In the genomic region with DNA sequence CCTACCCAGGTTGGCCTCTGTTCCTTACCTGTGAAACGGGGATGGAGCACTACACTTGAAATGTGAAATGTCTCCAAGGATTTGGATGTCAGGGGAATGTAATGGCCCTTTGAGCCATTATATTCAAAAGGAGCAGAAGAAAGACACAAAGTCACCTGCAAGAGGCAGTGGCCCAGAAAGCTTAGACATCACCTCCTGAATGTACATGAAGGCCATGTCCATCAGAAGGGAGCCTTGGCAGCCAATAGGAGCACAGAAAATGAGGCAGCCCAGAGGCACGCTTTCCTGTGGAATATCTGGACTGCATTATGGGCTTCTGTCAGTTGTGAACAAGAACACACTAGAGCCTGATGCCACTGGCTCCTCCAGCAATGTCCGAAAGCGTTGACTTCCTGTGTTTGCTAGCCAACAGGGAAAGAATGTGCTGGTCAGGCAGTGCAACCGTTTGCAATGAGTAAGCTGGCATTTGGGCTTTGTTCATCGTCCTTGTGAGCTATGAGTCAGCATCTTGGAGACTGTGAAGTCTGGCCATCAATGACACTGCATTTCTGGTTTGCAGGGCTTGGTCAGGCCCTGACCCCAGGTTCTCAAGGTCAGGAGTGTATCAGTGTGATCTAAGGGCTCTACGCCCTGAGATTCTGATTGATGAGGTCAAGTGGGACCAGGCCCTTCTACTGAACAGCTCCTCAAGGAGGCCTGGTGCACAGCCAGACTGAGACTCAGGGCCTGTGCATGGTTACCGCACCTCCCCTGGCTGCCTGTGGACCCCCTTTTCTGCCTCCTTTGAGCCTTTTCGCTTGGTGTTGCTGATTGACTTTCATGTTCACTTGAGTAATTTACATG, we compare ENCODE assay signal across 9 cellular contexts.
DNase-seq lines count a peak whose midpoint lies in the region; ATAC-seq and TF ChIP-seq lines count a peak whose summit lies in the region.
"Had no signal": no experiment of that assay in that cellular context is flagged by ENCODE, and none has a peak within 500 bp of the region (broad histone marks: within the 10 kb centered on the region; RNA-seq: fewer than 3 reads in every experiment).

No MANE protein-coding gene starts in this region.

- no peak overlapping the region for H3K9ac ChIP-seq in trophoblast cell (ENCODE audit: low read length)

- peaks cover 45% of the 10 kb centered on the region for H3K79me1 ChIP-seq in trophoblast cell (ENCODE audit: low read length)

- H4K8ac ChIP-seq in trophoblast cell (ENCODE audit: low read depth, low read length): peak overlapping the region; percentile 40

- H3K9me3 ChIP-seq in trophoblast cell (ENCODE audit: insufficient read depth, low read depth, low read length): no peaks in the 10 kb centered on the region

- H3K4me3 ChIP-seq in fibroblast of the aortic adventitia (ENCODE audit: low read depth, low read length) (no peak overlapping the region), trophoblast cell (ENCODE audit: low read depth, low read length) (no peak overlapping the region), H7 (ENCODE audit: insufficient read depth, low read depth, low read length) (no peak overlapping the region)

- H3K14ac ChIP-seq in trophoblast cell (ENCODE audit: low read length): peak overlapping the region; percentile 63

- H2AK5ac ChIP-seq in trophoblast cell (ENCODE audit: low read length): peak overlapping the region; percentile 50

- H3K27ac ChIP-seq in trophoblast cell (ENCODE audit: low read depth, low read length): peak overlapping the region; percentile 82

- no peak for ATAC-seq in HG03045 (IDR thresholded peaks at IDR 0.05; ENCODE audit: unreplicated experiment)

- peak overlapping the region; percentile 84 for H2BK5ac ChIP-seq in trophoblast cell (ENCODE audit: low read depth, low read length, poor library complexity)

- no peak overlapping the region for H2AFZ ChIP-seq in trophoblast cell (ENCODE audit: insufficient read depth, low read length, poor library complexity)

- peak; percentile 74 for DNase-seq in DMS53 (lab: John Stamatoyannopoulos, UW)
- DNase-seq in RPMI7951 (ENCODE audit: low read depth): peak; percentile 97
- DNase-seq in fibroblast of the aortic adventitia (ENCODE audit: low read depth): peak; percentile 99
- DNase-seq in trophoblast cell: peak; percentile 70 to 87
- no peak for DNase-seq in NCI-H2107 (lab: John Stamatoyannopoulos, UW)
- no peak for DNase-seq in H7
- DNase-seq in stimulated activated CD4-positive, alpha-beta T cell treated with anti-CD3 and anti-CD28 coated beads, Interleukin-4, amount 100 ng/mL, for 4 hours: no peak
- DNase-seq: natural killer cell had no signal

- no peaks in the 10 kb centered on the region for H3K79me2 ChIP-seq in trophoblast cell (ENCODE audit: control insufficient read depth, insufficient read depth, low read length, poor library complexity)

- peak overlapping the region; percentile 90 for H4K91ac ChIP-seq in trophoblast cell (ENCODE audit: low read depth, low read length)

- H3K4me1 ChIP-seq in trophoblast cell (ENCODE audit: control insufficient read depth in 1 of 2, insufficient read depth in 2 of 2, low read length in 2 of 2): peaks cover 28 to 38% of the 10 kb centered on the region in 2 experiments

- H3K36me3 ChIP-seq in trophoblast cell (ENCODE audit: control insufficient read depth in 1 of 2, insufficient read depth in 2 of 2, low read length in 2 of 2) (no peaks in the 10 kb centered on the region), H7 (replicated peaks; ENCODE audit: control insufficient read depth, insufficient read depth, low read length) (no peaks in the 10 kb centered on the region)

- H3K27me3 ChIP-seq in trophoblast cell (ENCODE audit: insufficient read depth, low read length) (no peaks in the 10 kb centered on the region), H7 (ENCODE audit: control insufficient read depth, insufficient read depth, low read length) (no peaks in the 10 kb centered on the region)

- H3K23ac ChIP-seq in trophoblast cell (ENCODE audit: low read length): no peak overlapping the region

- H3K4me2 ChIP-seq in trophoblast cell (ENCODE audit: low read length): no peak overlapping the region

- peak overlapping the region; percentile 11 for H3K18ac ChIP-seq in trophoblast cell (ENCODE audit: low read length)

- H3K4ac ChIP-seq in trophoblast cell (ENCODE audit: low read depth, low read length): peak overlapping the region; percentile 10

- H2BK12ac ChIP-seq in trophoblast cell (ENCODE audit: low read length): peak overlapping the region; percentile 90

- WGBS in trophoblast cell (ENCODE audit: extremely low coverage, insufficient coverage, insufficient read length): no CpG with 5 or more reads among the region's 9 CpGs

- H4K12ac ChIP-seq in trophoblast cell (ENCODE audit: low read depth, low read length): no peak overlapping the region

- no peak for TF ChIP-seq CTCF in fibroblast of the aortic adventitia (IDR thresholded peaks at IDR 0.05; ENCODE audit: insufficient read depth, low read length)

- H2BK120ac ChIP-seq in trophoblast cell (ENCODE audit: insufficient read depth, low read length, poor library complexity): peak overlapping the region; percentile 81

Comparison
In these comparisons a context has a peak if more than half of its experiments do, and no peak if none do; other contexts are left out.
1. DNase-seq: peak in DMS53 (single experiment), RPMI7951 (single experiment), fibroblast of the aortic adventitia (single experiment) and trophoblast cell (2 of 2); none in NCI-H2107 (single experiment), H7 (single experiment) and stimulated activated CD4-positive, alpha-beta T cell treated with anti-CD3 and anti-CD28 coated beads, Interleukin-4, amount 100 ng/mL, for 4 hours (0 of 2).